In the genomic region with DNA sequence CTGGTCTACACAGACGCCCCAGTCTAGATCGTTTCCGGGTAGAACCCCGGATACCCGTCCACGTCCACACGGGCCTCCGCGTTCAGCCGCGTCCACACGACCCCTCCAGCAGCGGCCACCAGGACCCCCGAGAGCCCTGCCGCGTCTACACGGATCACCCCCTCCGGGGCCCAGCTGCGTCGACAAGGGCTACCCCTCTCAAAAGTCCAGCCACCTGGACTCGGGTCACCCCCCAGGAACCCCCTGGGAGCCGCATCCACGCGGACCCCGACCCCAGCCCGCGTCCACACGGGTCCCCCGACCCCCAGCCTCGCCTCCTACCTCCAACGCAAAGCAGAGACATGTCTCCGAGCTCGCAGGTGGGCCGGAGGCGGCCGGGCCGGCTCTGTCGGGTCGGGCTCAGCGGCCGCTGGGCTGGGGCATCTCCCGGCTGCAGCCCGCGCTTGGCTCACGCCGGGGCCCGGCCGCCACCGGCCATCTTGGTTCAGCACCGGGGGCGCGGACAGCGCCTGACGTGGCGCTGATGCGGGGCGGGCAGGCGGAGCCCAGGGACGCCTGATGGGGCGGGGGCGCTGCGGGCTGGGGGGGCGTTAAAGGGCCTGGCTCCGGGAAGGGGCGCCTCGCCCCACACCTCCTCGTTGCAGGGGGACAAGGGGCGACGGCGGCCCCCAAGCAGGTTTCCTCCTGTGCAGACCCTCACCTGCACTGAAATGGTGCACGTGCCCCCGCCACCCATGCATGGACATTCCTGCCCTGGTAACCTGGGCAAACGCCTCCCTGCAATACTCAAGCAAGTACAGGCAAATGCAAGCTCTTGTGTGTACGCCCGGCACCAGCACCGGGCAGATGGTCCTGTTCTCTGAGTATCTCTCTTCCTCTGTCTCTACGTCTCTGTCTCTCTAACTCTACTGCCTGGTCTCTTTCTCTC, we compare ENCODE assay signal across 8 cellular contexts. TPM values are rescaled to one million over a fixed set of nuclear protein-coding genes. Genes with fewer than 3 reads are reported as not detected.
DNase-seq lines count a peak whose midpoint lies in the region; ATAC-seq and TF ChIP-seq lines count a peak whose summit lies in the region.

Gene UNC13A (minus strand): TSS at position 498 of the 928 bp plus-strand sequence. CDS start 155 bp downstream, at position 343.

- H3K9ac ChIP-seq in fibroblast of lung (ENCODE audit: insufficient read depth, low read length): no peak within 1 kb of the TSS

- no peaks in the 10 kb centered on the region for H3K36me3 ChIP-seq in fibroblast of lung (ENCODE audit: control insufficient read depth, insufficient read depth, low read length)
- no peaks in the 10 kb centered on the region for H3K36me3 ChIP-seq in neuron (ENCODE audit: insufficient read depth, low read length)

- H3K9me3 ChIP-seq in fibroblast of lung (ENCODE audit: control insufficient read depth, insufficient read depth, low read depth, low read length): no peaks in the 10 kb centered on the region
- no peaks in the 10 kb centered on the region for H3K9me3 ChIP-seq in neuron (ENCODE audit: low read length)

- in situ Hi-C loops in GM13976 (cut with MboI; ENCODE audit: low sequenced_read_pairs, unreplicated experiment): no loop called here

- DNase-seq in GM13976 (ENCODE audit: low spot score): peak; percentile 82
- DNase-seq in NCI-H2227 treated with DMSO at 0.1 percent for 48 hours (lab: John Stamatoyannopoulos, UW): peak; percentile 17
- peak; percentile 63 for DNase-seq in activated T-cell treated with anti-CD3 and anti-CD28 coated beads, Interleukin-2, amount 50 U/mL, for 1 hour
- peak; percentile 20 for DNase-seq in fibroblast of lung (ENCODE audit: low read depth in 2 of 2)

- peak within 1 kb of the TSS in 1 of 4 experiments; percentile 32 for H3K4me3 ChIP-seq in fibroblast of lung (replicated peaks in 1 of 4; ENCODE audit: control extremely low read depth in 1 of 4, insufficient read depth in 1 of 4, low read depth in 3 of 4, low read length in 4 of 4)
- peak within 1 kb of the TSS; percentile 87 for H3K4me3 ChIP-seq in neuron (ENCODE audit: low read length)

- H2AFZ ChIP-seq in fibroblast of lung (ENCODE audit: low read length): no peak within 1 kb of the TSS
- peak within 1 kb of the TSS; percentile 84 for H2AFZ ChIP-seq in neuron (ENCODE audit: low read depth, low read length)

- no peak within 1 kb of the TSS for H3K4me2 ChIP-seq in fibroblast of lung (ENCODE audit: extremely low read depth, insufficient read depth, low read length)

- no peaks in the 10 kb centered on the region for H3K79me2 ChIP-seq in fibroblast of lung (ENCODE audit: control insufficient read depth, insufficient read depth, low read length)

- H3K27me3 ChIP-seq in fibroblast of lung (ENCODE audit: control insufficient read depth, insufficient read depth, low read length) (peaks cover 17% of the 10 kb centered on the region), neuron (ENCODE audit: insufficient read depth, low read length) (no peaks in the 10 kb centered on the region)

- TF ChIP-seq CTCF in GM13976 (IDR thresholded peaks at IDR 0.05; ENCODE audit: borderline replicate concordance, control extremely low read depth, extremely low read depth, insufficient read depth, missing control alignments) (no peak), fibroblast of lung (conservative IDR thresholded peaks at IDR 0.05 in 1 of 2, IDR thresholded peaks at IDR 0.05 in 1 of 2; ENCODE audit: low read depth in 1 of 2, low read length in 2 of 2) (no peak)

- no peak within 1 kb of the TSS for H3K27ac ChIP-seq in fibroblast of lung (ENCODE audit: insufficient read depth, low read length)

- H4K20me1 ChIP-seq in fibroblast of lung (ENCODE audit: control insufficient read depth, extremely low read depth, insufficient read depth, low read length): no peaks in the 10 kb centered on the region

- H3K4me1 ChIP-seq in fibroblast of lung (ENCODE audit: control insufficient read depth, extremely low read depth, insufficient read depth, low read length): peaks cover 3% of the 10 kb centered on the region
- H3K4me1 ChIP-seq in neuron (ENCODE audit: insufficient read depth, low read length): peaks cover 24% of the 10 kb centered on the region

- ATAC-seq in GM21515 (IDR thresholded peaks at IDR 0.05; ENCODE audit: unreplicated experiment) (no peak), GM18520 (IDR thresholded peaks at IDR 0.05; ENCODE audit: unreplicated experiment) (no peak), GM19395 (IDR thresholded peaks at IDR 0.05; ENCODE audit: unreplicated experiment) (no peak)

RNA-seq across cellular contexts. Expression of gene UNC13A, which starts in this region (rescaled TPM):
- under 0.01 TPM in 2 replicates for total RNA-seq in fibroblast of lung
- polyA plus RNA-seq in fibroblast of lung: 0.27 and 0.28 TPM in 2 replicates
- polyA plus RNA-seq in fibroblast of lung (2012): 0.37 TPM in 2 replicates
- 0.86 and 1.8 TPM in 2 replicates for polyA minus RNA-seq in fibroblast of lung (ENCODE audit: low replicate concordance)

Comparison
In these comparisons a context has a peak if more than half of its experiments do, and no peak if none do; other contexts are left out.
1. DNase-seq: peak in every context shown above with its lines; median percentile 82 in GM13976; 63 in activated T-cell treated with anti-CD3 and anti-CD28 coated beads, Interleukin-2, amount 50 U/mL, for 1 hour; 20 in fibroblast of lung; 17 in NCI-H2227 treated with DMSO at 0.1 percent for 48 hours.